Comparison of ENCODE assay signal across 9 cellular contexts in genomic region chr12:132601171-132601883, GRCh38. TPM values are rescaled to one million over a fixed set of nuclear protein-coding genes. Genes with fewer than 3 reads are reported as not detected.
DNase-seq lines count a peak whose midpoint lies in the region; ATAC-seq and TF ChIP-seq lines count a peak whose summit lies in the region.
"Had no signal": no experiment of that assay in that cellular context is flagged by ENCODE, and none has a peak within 500 bp of the region (broad histone marks: within the 10 kb centered on the region; RNA-seq: fewer than 3 reads in every experiment).

No MANE protein-coding gene starts in this region.

- no peaks in the 10 kb centered on the region for H3F3A ChIP-seq in PC-3 (ENCODE audit: low read length, unreplicated experiment)

- no peaks in the 10 kb centered on the region for H3K36me3 Mint-ChIP-seq in T-helper 1 cell treated with Interleukin-12 subunit alpha and Interleukin-12 subunit beta and Interleukin-4 antibody, amounts not matched to agents 30 μg/mL and 1 μg/mL, for 36 hours (ENCODE audit: low read depth)

- POLR2A ChIA-PET in PC-3 (lab: Charles Lee; ENCODE audit: unreplicated experiment): no interaction called here

- H3K36me3 ChIP-seq in PC-3 (ENCODE audit: low read depth, low read length): no peaks in the 10 kb centered on the region
- H3K36me3 ChIP-seq in fibroblast of lung (ENCODE audit: control insufficient read depth, insufficient read depth, low read length): no peaks in the 10 kb centered on the region
- no peaks in the 10 kb centered on the region for H3K36me3 ChIP-seq in spleen

- H3K27me3 Mint-ChIP-seq in T-helper 1 cell treated with Interleukin-12 subunit alpha and Interleukin-12 subunit beta and Interleukin-4 antibody, amounts not matched to agents 30 μg/mL and 1 μg/mL, for 36 hours (ENCODE audit: low read depth): peaks cover 54% of the 10 kb centered on the region

- CTCF ChIA-PET in PC-3 (lab: Charles Lee): interaction anchor here (1.1 kb wide), 1 partner anchor 14 kb away, joined by 4 read pairs; no protein-coding TSS in a partner anchor

- no TSS peak for BruUV-seq in PC-3 (replicated peaks; lab: Mats Ljungman, UMichigan)

- no peaks in the 10 kb centered on the region for H3K79me2 ChIP-seq in PC-3 (ENCODE audit: low read length)
- H3K79me2 ChIP-seq in fibroblast of lung (ENCODE audit: control insufficient read depth, insufficient read depth, low read length): no peaks in the 10 kb centered on the region

- TF ChIP-seq CTCF in PC-3 (conservative IDR thresholded peaks at IDR 0.05; ENCODE audit: low read depth, low read length): no peak
- no peak for TF ChIP-seq CTCF in fibroblast of lung (conservative IDR thresholded peaks at IDR 0.05 in 1 of 2, IDR thresholded peaks at IDR 0.05 in 1 of 2; ENCODE audit: low read depth in 1 of 2, low read length in 2 of 2)
- TF ChIP-seq CTCF in spleen (IDR thresholded peaks at IDR 0.05 in 8 of 11, conservative IDR thresholded peaks at IDR 0.05 in 3 of 11): no peak

- H3K9ac ChIP-seq in PC-3 (ENCODE audit: low read length) (no peak overlapping the region), fibroblast of lung (ENCODE audit: insufficient read depth, low read length) (no peak overlapping the region)

- no peak overlapping the region for H3K27ac ChIP-seq in PC-3 (ENCODE audit: low read length)
- H3K27ac ChIP-seq in fibroblast of lung (ENCODE audit: insufficient read depth, low read length): no peak overlapping the region
- peak overlapping the region in 5 of 8 donors; percentile 66 to 85 (median 71) for H3K27ac ChIP-seq in spleen

- DNase-seq in T-helper 1 cell (no peak), PC-3 (no peak), fibroblast of lung (ENCODE audit: low read depth in 2 of 2) (no peak), spleen (no peak), NCI-H1092 treated with DMSO at 0.1 percent for 48 hours (lab: John Stamatoyannopoulos, UW) (no peak), KBM-7 (no peak)
- no peak for DNase-seq in activated T-cell treated with anti-CD3 and anti-CD28 coated beads, Interleukin-2, amount 50 U/mL, for 48 hours
- DNase-seq: NCI-H2107 had no signal

- H3K27ac Mint-ChIP-seq in T-helper 1 cell treated with Interleukin-12 subunit alpha and Interleukin-12 subunit beta and Interleukin-4 antibody, amounts not matched to agents 30 μg/mL and 1 μg/mL, for 36 hours: no peak overlapping the region

- H3K4me3 Mint-ChIP-seq in T-helper 1 cell treated with Interleukin-12 subunit alpha and Interleukin-12 subunit beta and Interleukin-4 antibody, amounts not matched to agents 30 μg/mL and 1 μg/mL, for 36 hours: peak overlapping the region; percentile 54

- H4K20me1 ChIP-seq in PC-3 (ENCODE audit: low read length) (no peaks in the 10 kb centered on the region), fibroblast of lung (ENCODE audit: control insufficient read depth, extremely low read depth, insufficient read depth, low read length) (no peaks in the 10 kb centered on the region)

- peaks cover 14% of the 10 kb centered on the region for H3K4me1 Mint-ChIP-seq in T-helper 1 cell treated with Interleukin-12 subunit alpha and Interleukin-12 subunit beta and Interleukin-4 antibody, amounts not matched to agents 30 μg/mL and 1 μg/mL, for 36 hours (ENCODE audit: low read depth)

- H3K4me2 ChIP-seq in PC-3 (ENCODE audit: low read length) (no peak overlapping the region), fibroblast of lung (ENCODE audit: extremely low read depth, insufficient read depth, low read length) (peak overlapping the region; percentile 98)

- no peaks in the 10 kb centered on the region for H3K9me3 Mint-ChIP-seq in T-helper 1 cell treated with Interleukin-12 subunit alpha and Interleukin-12 subunit beta and Interleukin-4 antibody, amounts not matched to agents 30 μg/mL and 1 μg/mL, for 36 hours

- ATAC-seq in PC-3: no peak

- no peaks in the 10 kb centered on the region for H3K9me3 ChIP-seq in PC-3 (ENCODE audit: low read length)
- no peaks in the 10 kb centered on the region for H3K9me3 ChIP-seq in fibroblast of lung (ENCODE audit: control insufficient read depth, insufficient read depth, low read depth, low read length)
- H3K9me3 ChIP-seq in spleen: no peaks in the 10 kb centered on the region

- peaks cover 23% of the 10 kb centered on the region for H3K27me3 ChIP-seq in PC-3 (ENCODE audit: low read length)
- H3K27me3 ChIP-seq in fibroblast of lung (ENCODE audit: control insufficient read depth, insufficient read depth, low read length): peaks cover 40% of the 10 kb centered on the region
- H3K27me3 ChIP-seq in spleen (replicated peaks in 1 of 7): peaks cover 0 to 84% (median 8%) of the 10 kb centered on the region in 7 donors

- H3K4me1 ChIP-seq in PC-3 (ENCODE audit: insufficient read depth, low read length) (peaks cover 13% of the 10 kb centered on the region), fibroblast of lung (ENCODE audit: control insufficient read depth, extremely low read depth, insufficient read depth, low read length) (no peaks in the 10 kb centered on the region), spleen (peaks cover 5 to 69% (median 41%) of the 10 kb centered on the region in 6 donors)

- H3K4me3 ChIP-seq in PC-3 (ENCODE audit: low read length): no peak overlapping the region
- no peak overlapping the region for H3K4me3 ChIP-seq in fibroblast of lung (replicated peaks in 1 of 4; ENCODE audit: control extremely low read depth in 1 of 4, insufficient read depth in 1 of 4, low read depth in 3 of 4, low read length in 4 of 4)
- peak overlapping the region in 5 of 8 donors; percentile 28 to 64 (median 34) for H3K4me3 ChIP-seq in spleen

- no peaks in the 10 kb centered on the region for H3K9me2 ChIP-seq in PC-3 (replicated peaks; ENCODE audit: low read length)

- peak overlapping the region; percentile 81; the same call in 1 of the 2 replicates for H2AFZ ChIP-seq in PC-3 (ENCODE audit: low read length)
- H2AFZ ChIP-seq in fibroblast of lung (ENCODE audit: low read length): peak overlapping the region; percentile 81

- intact Hi-C loops in PC-3 (cut with micrococcal nuclease) (no loop called here), spleen (cut with DNase I; ENCODE audit: low total_unique reads) (no loop called here)

- TF ChIP-seq POLR2A in spleen (IDR thresholded peaks at IDR 0.05): no peak

- in situ Hi-C loops in KBM-7 (cut with MboI; ENCODE audit: low pct_unique_long_range_greater_than_20kb, low sequenced_read_pairs): no loop called here

- WGBS in spleen, 5 donors: 74 to 88% (median 79%) methylated on average over 19 to 31 of the region's 31 CpGs

RNA-seq across cellular contexts. Expression of gene LRCOL1, which starts 9.1 kb away (rescaled TPM):
- total RNA-seq in PC-3 (2014; rRNA removed): not detected in 2 replicates
- 0.17 TPM in 1 of 2 replicates, not detected in the other for total RNA-seq in fibroblast of lung
- 0.15 TPM in 1 of 2 replicates, not detected in the other for polyA plus RNA-seq in fibroblast of lung
- polyA plus RNA-seq in fibroblast of lung (2012): 0.28 TPM in 1 of 2 replicates, not detected in the other
- polyA minus RNA-seq in fibroblast of lung (ENCODE audit: low replicate concordance): not detected in 2 replicates
- total RNA-seq in spleen: 1 to 10 TPM in 1 of 7 donors, under 1 TPM in 4, not detected in 2; 0.54 to 4.1 (median 0.83) TPM
- polyA plus RNA-seq in spleen: 1 to 10 TPM; 2.0 to 4.0 (median 3.8) TPM

RNA-seq across cellular contexts. Expression of gene P2RX2, which starts 17.2 kb away (rescaled TPM):
- total RNA-seq in PC-3 (2014; rRNA removed) (not detected in 2 replicates), fibroblast of lung (not detected in 2 replicates), spleen (1 to 10 TPM in 5 of 7 donors, under 1 TPM in 2; 0.77 to 3.0 (median 1.7) TPM)
- polyA plus RNA-seq in fibroblast of lung (not detected in 2 replicates), spleen (1 to 10 TPM; 2.8 to 4.5 (median 2.9) TPM)
- not detected in 2 replicates for polyA plus RNA-seq in fibroblast of lung (2012)
- polyA minus RNA-seq in fibroblast of lung (ENCODE audit: low replicate concordance): not detected in 2 replicates

Comparison
In these comparisons a context has a peak if more than half of its experiments do, and no peak if none do; other contexts are left out.
1. H3K27ac ChIP-seq: peak in spleen (5 of 8); none in PC-3 (single experiment) and fibroblast of lung (single experiment).
2. H3K4me3 ChIP-seq: peak in spleen (5 of 8); none in PC-3 (single experiment) and fibroblast of lung (0 of 4).